18 cellular contexts compared by ENCODE assay signal in genomic region chr22:22650803-22651515, GRCh38. TPM values are rescaled to one million over a fixed set of nuclear protein-coding genes. Genes with fewer than 3 reads are reported as not detected.
"Had no signal": no experiment of that assay in that cellular context is flagged by ENCODE, and none has a peak within 500 bp of the region (broad histone marks: within the 10 kb centered on the region; RNA-seq: fewer than 3 reads in every experiment).

No MANE protein-coding gene starts in this region.

RNA-seq across cellular contexts. Expression of gene GGTLC2, which starts 6.5 kb away (rescaled TPM):
- total RNA-seq: activated B cell treated with CpG ODN at 0.5 μM for 24 hours; activated CD4-positive, alpha-beta memory T cell treated with anti-CD3 and anti-CD28 coated beads for 36 hours; activated CD4-positive, alpha-beta T cell treated with anti-CD3 and anti-CD28 coated beads, Interleukin-2, amount 10 ng/mL, durations not matched to agents 24 days and 14 days; activated CD8-positive, alpha-beta memory T cell treated with anti-CD3 and anti-CD28 coated beads for 36 hours; activated CD8-positive, alpha-beta T cell treated with anti-CD3 and anti-CD28 coated beads for 36 hours; activated naive CD4-positive, alpha-beta T cell treated with anti-CD3 and anti-CD28 coated beads for 36 hours; activated naive CD4-positive, alpha-beta T cell treated with anti-CD3 and anti-CD28 coated beads, Interleukin-2, amount 50 U/mL, for 72 hours; activated naive CD8-positive, alpha-beta T cell treated with anti-CD3 and anti-CD28 coated beads for 36 hours; activated T-cell treated with anti-CD3 and anti-CD28 coated beads, Interleukin-2, amount 50 U/mL, for 4 hours; activated T-cell treated with anti-CD3 and anti-CD28 coated beads, Interleukin-2, amount 50 U/mL, for 72 hours; activated T-helper 1 cell treated with anti-CD3 and anti-CD28 coated beads, Interleukin-12 subunit alpha, Interleukin-12 subunit beta, Interleukin-2, Interleukin-4 antibody, amounts not matched to agents 30 ng/mL and 10 ng/mL and 1 ng/mL, durations not matched to agents 14 hours and 24 hours and 36 hours; activated T-helper 17 cell treated with anti-CD3 and anti-CD28 coated beads, Interleukin-2, amount 50 U/mL, for 72 hours; adrenal gland; aorta; astrocyte; body of pancreas; breast epithelium; cardiac septum had no signal
- polyA plus RNA-seq: adrenal gland, aorta had no signal
